Comparison of ENCODE assay signal across 15 cellular contexts in genomic region chr3:42745776-42746454, GRCh38. TPM values are rescaled to one million over a fixed set of nuclear protein-coding genes. Genes with fewer than 3 reads are reported as not detected.
DNase-seq lines count a peak whose midpoint lies in the region; TF ChIP-seq lines count a peak whose summit lies in the region.
"Had no signal": no experiment of that assay in that cellular context is flagged by ENCODE, and none has a peak within 500 bp of the region (broad histone marks: within the 10 kb centered on the region; RNA-seq: fewer than 3 reads in every experiment).

No MANE protein-coding gene starts in this region.

- 86% methylated on average over 6 of the region's 8 CpGs for WGBS in mammary epithelial cell (ENCODE audit: low coverage, missing lambda C conversion rate)

- in situ Hi-C loops in mammary epithelial cell (cut with MboI; ENCODE audit: low sequenced_read_pairs in 2 of 2) (loop anchor here in 1 of 2 donors (10.0 kb wide), 1 partner anchor 111 kb away; no protein-coding TSS in a partner anchor), ACHN (cut with HindIII; ENCODE audit: low pct_ligation_motif_present, low pct_unique_long_range_greater_than_20kb, low sequenced_read_pairs) (no loop called here)

- no peak overlapping the region for H3K4me2 ChIP-seq in mammary epithelial cell (ENCODE audit: insufficient read depth, low read depth, low read length)

- H3K4me1 Mint-ChIP-seq in MCF 10A (ENCODE audit: insufficient read depth, unreplicated experiment), result peaks cover 8% of the 10 kb centered on the region
- H3K4me1 Mint-ChIP-seq in osteocyte (ENCODE audit: unreplicated experiment), result peaks cover 17% of the 10 kb centered on the region

- BruUV-seq in MCF 10A (replicated peaks; lab: Mats Ljungman, UMichigan) (no TSS peak), mammary epithelial cell (replicated peaks; lab: Mats Ljungman, UMichigan) (no TSS peak)

- dilution Hi-C loops in mammary epithelial cell (cut with HindIII; ENCODE audit: low sequenced_read_pairs), result no loop called here

- TF ChIP-seq POLR2A in uterus (IDR thresholded peaks at IDR 0.05), result no peak

- no peak overlapping the region for H3K4me3 ChIP-seq in mammary epithelial cell (replicated peaks in 1 of 3; ENCODE audit: insufficient read depth in 1 of 3, low read depth in 2 of 3, low read length in 3 of 3)
- H3K4me3 ChIP-seq in uterus, result no peak overlapping the region

- H3K9me3 Mint-ChIP-seq in MCF 10A (ENCODE audit: unreplicated experiment) (no peaks in the 10 kb centered on the region), osteocyte (ENCODE audit: unreplicated experiment) (no peaks in the 10 kb centered on the region)
- H3K9me3 Mint-ChIP-seq: activated naive CD8-positive, alpha-beta T cell treated with anti-CD3 and anti-CD28 coated beads, Interleukin-2, amount 10 ng/mL, durations not matched to agents 7 days and 5 days; T-helper 2 cell treated with Interferon-gamma antibody and Interleukin-4, amounts not matched to agents 5 μg/mL and 100 μg/mL, for 36 hours had no signal

- no peaks in the 10 kb centered on the region for H3K27me3 ChIP-seq in mammary epithelial cell (ENCODE audit: insufficient read depth, low read length)
- H3K27me3 ChIP-seq in uterus, result no peaks in the 10 kb centered on the region

- no peak for TF ChIP-seq CTCF in MCF 10A (IDR thresholded peaks at IDR 0.05; ENCODE audit: unreplicated experiment)
- no peak for TF ChIP-seq CTCF in mammary epithelial cell (conservative IDR thresholded peaks at IDR 0.05 in 1 of 2, IDR thresholded peaks at IDR 0.05 in 1 of 2; ENCODE audit: extremely low read depth in 1 of 2, insufficient read depth in 1 of 2, low read depth in 1 of 2, low read length in 2 of 2)
- TF ChIP-seq CTCF in osteocyte (IDR thresholded peaks at IDR 0.05), result no peak
- no peak for TF ChIP-seq CTCF in uterus (IDR thresholded peaks at IDR 0.05)

- H3K27me3 Mint-ChIP-seq in MCF 10A (ENCODE audit: insufficient read depth, unreplicated experiment) (no peaks in the 10 kb centered on the region), osteocyte (ENCODE audit: unreplicated experiment) (no peaks in the 10 kb centered on the region)
- H3K27me3 Mint-ChIP-seq: activated naive CD8-positive, alpha-beta T cell treated with anti-CD3 and anti-CD28 coated beads, Interleukin-2, amount 10 ng/mL, durations not matched to agents 7 days and 5 days had no signal

- DNase-seq in MCF 10A (ENCODE audit: unreplicated experiment), result no peak
- no peak for DNase-seq in mammary epithelial cell
- peak; percentile 61 for DNase-seq in cardiac septum (ENCODE audit: low spot score)
- DNase-seq in osteocyte (ENCODE audit: extremely low spot score, unreplicated experiment), result peak; percentile 51
- DNase-seq in uterus, result peak in 1 of 2 donors; percentile 33
- DNase-seq in ACHN, result no peak
- DNase-seq in retina, result no peak
- DNase-seq in UCSD-AML1 (lab: John Stamatoyannopoulos, UW; ENCODE audit: unreplicated experiment), result no peak
- DNase-seq: activated naive CD8-positive, alpha-beta T cell treated with anti-CD3 and anti-CD28 coated beads, Interleukin-2, amount 10 ng/mL, durations not matched to agents 7 days and 5 days; DMS 273 treated with DMSO at 0.1 percent for 48 hours; effector CD8-positive, alpha-beta T cell; H7; NCI-H1048 had no signal

- H3K4me3 Mint-ChIP-seq in MCF 10A (ENCODE audit: unreplicated experiment) (no peak overlapping the region), osteocyte (ENCODE audit: unreplicated experiment) (no peak overlapping the region)
- H3K4me3 Mint-ChIP-seq: activated naive CD8-positive, alpha-beta T cell treated with anti-CD3 and anti-CD28 coated beads, Interleukin-2, amount 10 ng/mL, durations not matched to agents 7 days and 5 days; T-helper 2 cell treated with Interferon-gamma antibody and Interleukin-4, amounts not matched to agents 5 μg/mL and 100 μg/mL, for 36 hours had no signal

- H3K9me3 ChIP-seq in mammary epithelial cell (replicated peaks; ENCODE audit: insufficient read depth, low read length) (no peaks in the 10 kb centered on the region), uterus (no peaks in the 10 kb centered on the region)

- intact Hi-C loops in MCF 10A (cut with micrococcal nuclease) (loop anchor here (2.0 kb wide), 2 partner anchors 85 to 163 kb away; no protein-coding TSS in a partner anchor), mammary epithelial cell (cut with micrococcal nuclease) (no loop called here), cardiac septum (cut with DNase I) (loop anchor here (5.0 kb wide), 2 partner anchors 144 to 164 kb away; partner anchors contain the start of genes NKTR and SEC22C), uterus (cut with DNase I; ENCODE audit: low total_unique reads) (no loop called here)

- POLR2A ChIA-PET in MCF 10A (lab: Yijun Ruan, JAX), result interaction anchor here (0.6 to 1.7 kb wide), 9 partner anchors 12 to 162 kb away, joined by 3 to 11 read pairs (median 3); partner anchors contain the start of gene NKTR

- H3K79me2 ChIP-seq in mammary epithelial cell (ENCODE audit: insufficient read depth, low read length), result no peaks in the 10 kb centered on the region

- CTCF ChIA-PET in MCF 10A (lab: Yijun Ruan, JAX), result interaction anchor here (0.6 to 3.7 kb wide), 18 partner anchors 8 to 210 kb away, joined by 3 to 27 read pairs (median 4); partner anchors contain the start of gene ZBTB47
- CTCF ChIA-PET in mammary epithelial cell (lab: Charles Lee; ENCODE audit: low non-redundant PET), result interaction anchor here (0.7 kb wide), 2 partner anchors 193 to 272 kb away, joined by 3 to 5 read pairs; no protein-coding TSS in a partner anchor

- no peaks in the 10 kb centered on the region for H4K20me1 ChIP-seq in mammary epithelial cell (ENCODE audit: insufficient read depth, low read length)

- H3K4me1 ChIP-seq in mammary epithelial cell (ENCODE audit: insufficient read depth, low read length) (no peaks in the 10 kb centered on the region), uterus (peaks cover 0 to 12% of the 10 kb centered on the region in 2 donors)

- H3K27ac ChIP-seq in mammary epithelial cell (ENCODE audit: insufficient read depth, low read depth, low read length) (no peak overlapping the region), uterus (peak overlapping the region; percentile 70 to 85)

- H3K36me3 Mint-ChIP-seq in MCF 10A (ENCODE audit: insufficient read depth, unreplicated experiment) (no peaks in the 10 kb centered on the region), osteocyte (ENCODE audit: unreplicated experiment) (no peaks in the 10 kb centered on the region)
- H3K36me3 Mint-ChIP-seq: activated naive CD8-positive, alpha-beta T cell treated with anti-CD3 and anti-CD28 coated beads, Interleukin-2, amount 10 ng/mL, durations not matched to agents 7 days and 5 days had no signal

- H3K9ac ChIP-seq in mammary epithelial cell (ENCODE audit: insufficient read depth, low read length), result no peak overlapping the region

- no peaks in the 10 kb centered on the region for H3K36me3 ChIP-seq in mammary epithelial cell (ENCODE audit: insufficient read depth, low read length)
- no peaks in the 10 kb centered on the region for H3K36me3 ChIP-seq in uterus

- H3K27ac Mint-ChIP-seq in MCF 10A (ENCODE audit: low read depth, unreplicated experiment), result peak overlapping the region; percentile 51
- H3K27ac Mint-ChIP-seq in osteocyte (ENCODE audit: unreplicated experiment), result no peak overlapping the region
- H3K27ac Mint-ChIP-seq: activated naive CD8-positive, alpha-beta T cell treated with anti-CD3 and anti-CD28 coated beads, Interleukin-2, amount 10 ng/mL, durations not matched to agents 7 days and 5 days; T-helper 2 cell treated with Interferon-gamma antibody and Interleukin-4, amounts not matched to agents 5 μg/mL and 100 μg/mL, for 36 hours had no signal

- H2AFZ ChIP-seq in mammary epithelial cell (ENCODE audit: low read depth, low read length), result no peak overlapping the region

RNA-seq across cellular contexts. Expression of gene CCDC13, which starts 27.1 kb away (rescaled TPM):
- 1.1 and 1.3 TPM in 2 replicates for total RNA-seq in MCF 10A (2022)
- total RNA-seq in mammary epithelial cell, result under 1 TPM; 0.49 to 0.50 TPM
- 0.15 TPM for polyA plus RNA-seq in mammary epithelial cell
- polyA minus RNA-seq in mammary epithelial cell, result not detected
- total RNA-seq in cardiac septum, result 1.1 TPM
- total RNA-seq in osteocyte, result 0.30 TPM in 1 of 2 replicates, not detected in the other
- total RNA-seq in uterus, result 1 to 10 TPM in 2 of 4 donors, not detected in 2; 1.7 to 1.9 TPM
- total RNA-seq: HT-29 had no signal

RNA-seq across cellular contexts. Expression of gene HHATL, which starts 43.3 kb away (rescaled TPM):
- not detected in 2 replicates for total RNA-seq in MCF 10A (2022)
- not detected for total RNA-seq in mammary epithelial cell
- not detected for polyA plus RNA-seq in mammary epithelial cell
- polyA minus RNA-seq in mammary epithelial cell, result not detected
- 505 TPM for total RNA-seq in cardiac septum
- not detected in 2 replicates for total RNA-seq in osteocyte
- 1 to 10 TPM in 1 of 4 donors, under 1 TPM in 1, not detected in 2; 0.62 to 1.3 TPM for total RNA-seq in uterus
- total RNA-seq: activated naive CD8-positive, alpha-beta T cell treated with anti-CD3 and anti-CD28 coated beads, Interleukin-2, amount 10 ng/mL, durations not matched to agents 7 days and 5 days; H7; HT-29 had no signal

RNA-seq across cellular contexts. Expression of gene HIGD1A, which starts 58.4 kb away (rescaled TPM):
- total RNA-seq in MCF 10A (2022) (140 and 161 TPM in 2 replicates), mammary epithelial cell (100 to 1,000 TPM; 139 to 165 TPM), cardiac septum (266 TPM), osteocyte (63.8 and 66.1 TPM in 2 replicates), uterus (100 to 1,000 TPM in 2 of 4 donors, 10 to 100 TPM in 2; 65.3 to 234 (median 103) TPM)
- 170 TPM for polyA plus RNA-seq in mammary epithelial cell
- 31.3 TPM for polyA minus RNA-seq in mammary epithelial cell

Comparison
In these comparisons a context has a peak if more than half of its experiments do, and no peak if none do; other contexts are left out.
1. intact Hi-C loops: an anchor here in MCF 10A (2.0 kb wide) and cardiac septum (5.0 kb wide); none called in mammary epithelial cell and uterus.
2. DNase-seq: peak in cardiac septum (single experiment) and osteocyte (single experiment); none in MCF 10A (single experiment), mammary epithelial cell (single experiment), ACHN (single experiment), retina (single experiment) and UCSD-AML1 (single experiment).
3. RNA of gene HHATL, which starts 43.3 kb away (total RNA-seq): 505 TPM in cardiac septum (single experiment); 0.62 to 1.3 TPM in uterus, not detected in MCF 10A, not detected in mammary epithelial cell and not detected in osteocyte; every median in the first group is over 100 times any median in the second.